ENCODE assay signal across 8 cellular contexts in the genomic region with DNA sequence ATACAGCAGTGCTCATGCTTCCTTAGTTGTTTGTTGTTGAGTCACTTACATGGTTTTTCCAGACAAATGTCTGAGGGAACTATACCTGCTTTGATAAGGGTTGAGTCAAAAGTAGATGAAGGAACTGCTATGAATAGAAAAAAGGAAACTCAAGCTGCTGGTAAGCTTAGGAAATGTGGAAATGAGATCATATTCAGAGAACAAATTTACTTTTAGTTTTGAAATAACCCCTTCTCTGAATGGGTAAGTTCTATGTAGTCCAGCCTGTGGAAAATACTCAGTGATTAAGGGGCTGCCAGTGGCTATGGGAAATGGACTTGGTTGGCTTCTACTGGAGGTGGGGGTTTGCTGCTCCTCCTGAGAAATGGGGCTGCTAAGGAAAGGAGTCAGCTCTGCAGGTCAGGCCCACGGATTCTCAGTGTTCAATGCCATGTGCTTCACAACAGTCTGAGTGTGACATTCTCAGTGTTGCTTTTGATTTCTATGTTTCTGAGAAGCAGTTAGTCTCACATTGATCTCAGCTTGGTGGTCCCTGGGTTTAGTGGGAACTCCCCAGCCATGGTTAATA. TPM values are rescaled to one million over a fixed set of nuclear protein-coding genes. Genes with fewer than 3 reads are reported as not detected.
DNase-seq lines count a peak whose midpoint lies in the region; ATAC-seq and TF ChIP-seq lines count a peak whose summit lies in the region.

No MANE protein-coding gene starts in this region.

- H3K9me3 Mint-ChIP-seq in CD4-positive, alpha-beta memory T cell = peaks cover 0 to 2% (median 0%) of the 10 kb centered on the region in 8 donors
- no peaks in the 10 kb centered on the region for H3K9me3 Mint-ChIP-seq in naive thymus-derived CD8-positive, alpha-beta T cell

- H2AFZ ChIP-seq in KMS-11 (ENCODE audit: low read depth) = 0 out of 2 replicates have a peak overlapping the region, but pooled peaks have one; percentile 10

- H3K27me3 ChIP-seq in CD4-positive, alpha-beta memory T cell (ENCODE audit: insufficient read depth, low read length) = no peaks in the 10 kb centered on the region
- H3K27me3 ChIP-seq in KMS-11 (ENCODE audit: insufficient read depth, low read depth) = no peaks in the 10 kb centered on the region

- no peak for DNase-seq in CD4-positive, alpha-beta memory T cell
- peak; percentile 63 for DNase-seq in activated naive CD4-positive, alpha-beta T cell treated with anti-CD3 and anti-CD28 coated beads, Interleukin-2, amount 50 U/mL, for 16 hours
- no peak for DNase-seq in naive thymus-derived CD8-positive, alpha-beta T cell
- DNase-seq in germinal center (ENCODE audit: low spot score) (no peak), iPS-NIHi7 (ENCODE audit: extremely low spot score) (no peak), HuH-7.5 (ENCODE audit: low spot score) (no peak)

- H3K9me3 ChIP-seq in CD4-positive, alpha-beta memory T cell (ENCODE audit: control insufficient read depth in 1 of 2, low read length in 2 of 2) = no peaks in the 10 kb centered on the region

- intact Hi-C loops in CD4-positive, alpha-beta memory T cell (cut with micrococcal nuclease) = no loop called here

- H3K27ac ChIP-seq in CD4-positive, alpha-beta memory T cell (ENCODE audit: low read depth, low read length) = no peak overlapping the region
- H3K27ac ChIP-seq in KMS-11 = peak overlapping the region; percentile 6; the same call in 1 of the 2 replicates

- no peaks in the 10 kb centered on the region for H3K27me3 Mint-ChIP-seq in CD4-positive, alpha-beta memory T cell
- peaks cover 0 to 1% (median 0%) of the 10 kb centered on the region in 5 donors for H3K27me3 Mint-ChIP-seq in naive thymus-derived CD8-positive, alpha-beta T cell

- H3K27ac Mint-ChIP-seq in CD4-positive, alpha-beta memory T cell = peak overlapping the region; percentile 41 to 81 (median 65)
- H3K27ac Mint-ChIP-seq in naive thymus-derived CD8-positive, alpha-beta T cell = peak overlapping the region in 8 of 10 donors; percentile 29 to 86 (median 64)

- POLR2A ChIA-PET in CD4-positive, alpha-beta memory T cell (lab: Charles Lee; ENCODE audit: partially characterized antibody) = interaction anchor here (0.6 to 3.3 kb wide), 6 partner anchors 11 to 791 kb away, joined by 3 to 19 read pairs (median 3); a partner anchor contains a TSS
- POLR2A ChIA-PET in naive thymus-derived CD8-positive, alpha-beta T cell (lab: Charles Lee) = interaction anchor here (0.7 to 1.5 kb wide), 6 partner anchors 10 to 315 kb away, joined by 3 to 5 read pairs (median 4); a partner anchor contains a TSS

- ATAC-seq in GM21515 (IDR thresholded peaks at IDR 0.05; ENCODE audit: unreplicated experiment) = peak; percentile 71
- ATAC-seq in naive thymus-derived CD8-positive, alpha-beta T cell = no peak

- H3K9ac ChIP-seq in KMS-11 = no peak overlapping the region

- H3K79me2 ChIP-seq in KMS-11 (ENCODE audit: insufficient read depth, low read depth) = no peaks in the 10 kb centered on the region

- TF ChIP-seq CTCF in KMS-11 (conservative IDR thresholded peaks at IDR 0.05; ENCODE audit: low read depth, low read length) = no peak

- no peaks in the 10 kb centered on the region for H3K36me3 ChIP-seq in CD4-positive, alpha-beta memory T cell (ENCODE audit: insufficient read depth, low read length)
- no peaks in the 10 kb centered on the region for H3K36me3 ChIP-seq in KMS-11 (ENCODE audit: insufficient read depth)

- no peaks in the 10 kb centered on the region for H3K36me3 Mint-ChIP-seq in CD4-positive, alpha-beta memory T cell
- H3K36me3 Mint-ChIP-seq in naive thymus-derived CD8-positive, alpha-beta T cell = no peaks in the 10 kb centered on the region

- peaks cover 34% of the 10 kb centered on the region for H3K4me1 ChIP-seq in CD4-positive, alpha-beta memory T cell (ENCODE audit: insufficient read depth, low read length)
- peaks cover 58% of the 10 kb centered on the region for H3K4me1 ChIP-seq in KMS-11 (ENCODE audit: low read depth, poor library complexity, severe bottlenecking)

- no peaks in the 10 kb centered on the region for H4K20me1 ChIP-seq in KMS-11 (ENCODE audit: insufficient read depth)

- peak overlapping the region in 7 of 8 donors; percentile 13 to 61 (median 53) for H3K4me3 Mint-ChIP-seq in CD4-positive, alpha-beta memory T cell
- H3K4me3 Mint-ChIP-seq in naive thymus-derived CD8-positive, alpha-beta T cell = peak overlapping the region in 8 of 10 donors; percentile 34 to 70 (median 54)

- peaks cover 24 to 47% (median 33%) of the 10 kb centered on the region in 4 donors for H3K4me1 Mint-ChIP-seq in CD4-positive, alpha-beta memory T cell
- H3K4me1 Mint-ChIP-seq in naive thymus-derived CD8-positive, alpha-beta T cell = peaks cover 12 to 42% (median 35%) of the 10 kb centered on the region in 4 donors

- no peak overlapping the region for H3K4me3 ChIP-seq in CD4-positive, alpha-beta memory T cell (ENCODE audit: low read length in 2 of 2)
- no peak overlapping the region for H3K4me3 ChIP-seq in KMS-11 (IDR thresholded peaks at IDR 0.05; ENCODE audit: insufficient read depth, low read depth, low read length)

- CTCF ChIA-PET in CD4-positive, alpha-beta memory T cell (lab: Charles Lee; ENCODE audit: partially characterized antibody) = interaction anchor here (1.0 to 2.5 kb wide), 14 partner anchors 8 to 732 kb away, joined by 3 to 19 read pairs (median 6); a partner anchor contains a TSS

- peak overlapping the region; percentile 63 for H3K4me2 ChIP-seq in KMS-11

RNA-seq across cellular contexts. Expression of a gene that starts 47.7 kb away (rescaled TPM):
- 10 to 100 TPM; 73.9 to 75.9 TPM for total RNA-seq in CD4-positive, alpha-beta memory T cell
- polyA plus RNA-seq in CD4-positive, alpha-beta memory T cell = 100 to 1,000 TPM; 203 to 207 TPM
- 100 to 1,000 TPM; 110 to 111 TPM for total RNA-seq in naive thymus-derived CD8-positive, alpha-beta T cell
- polyA plus RNA-seq in naive thymus-derived CD8-positive, alpha-beta T cell = 100 to 1,000 TPM; 133 to 232 (median 148) TPM
